2 cellular contexts compared by ENCODE assay signal in the genomic region with DNA sequence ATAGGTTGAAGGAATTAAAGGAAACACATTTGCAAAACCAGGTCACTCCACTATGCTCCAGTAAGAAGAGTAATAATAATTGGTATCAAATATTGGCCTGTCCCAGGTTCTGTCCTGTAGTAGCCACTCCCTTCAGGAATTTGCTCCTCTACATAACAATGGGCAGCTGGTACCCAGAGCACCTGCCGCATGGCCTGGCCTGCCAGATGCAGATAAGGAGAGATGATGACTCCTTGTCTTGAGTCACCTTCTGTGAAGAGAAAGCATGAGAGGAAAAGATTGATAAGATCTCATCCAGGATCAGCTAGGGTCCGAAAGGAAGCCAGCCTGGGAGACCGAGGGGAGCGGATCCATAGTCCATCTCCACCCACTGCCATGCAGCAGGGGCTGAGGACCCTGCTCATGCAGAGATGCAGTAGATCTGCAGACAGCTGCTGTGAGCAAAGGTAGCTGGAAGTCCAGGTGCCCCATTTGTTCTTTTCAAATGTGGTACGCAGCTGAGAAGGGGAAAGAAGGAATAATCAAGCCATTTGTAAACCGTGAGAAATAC.
TF ChIP-seq lines count a peak whose summit lies in the region.

No MANE protein-coding gene starts in this region.

TF ChIP-seq in K562, 482 proteins besides CTCF, POLR2A, EP300 and RAD21:
- TF ChIP-seq PHTF2 (CRISPR knock-in tag; IDR thresholded peaks at IDR 0.05) (no peak), PCBP1 (IDR thresholded peaks at IDR 0.05; ENCODE audit: low read depth, low read length, poor library complexity, severe bottlenecking) (no peak), MAZ (CRISPR knock-in tag; conservative IDR thresholded peaks at IDR 0.05 in 1 of 2, IDR thresholded peaks at IDR 0.05 in 1 of 2) (no peak), CBX3 (IDR thresholded peaks at IDR 0.05; ENCODE audit: borderline replicate concordance in 1 of 2, low read length in 2 of 2) (no peak), NCOR1 (IDR thresholded peaks at IDR 0.05) (no peak), GTF2F1 (IDR thresholded peaks at IDR 0.05; ENCODE audit: low read depth, low read length) (no peak), CTBP1 (IDR thresholded peaks at IDR 0.05; ENCODE audit: borderline replicate concordance) (peak; percentile 75), CBFA2T3 (IDR thresholded peaks at IDR 0.05) (peak; percentile 64), ZNF311 (CRISPR knock-in tag; IDR thresholded peaks at IDR 0.05) (no peak), CBFA2T2 (conservative IDR thresholded peaks at IDR 0.05) (peak; percentile 53), MCM5 (IDR thresholded peaks at IDR 0.05; ENCODE audit: low read depth) (no peak), NEUROD1 (IDR thresholded peaks at IDR 0.05; ENCODE audit: borderline replicate concordance, low read depth, low read length, partially characterized antibody) (no peak), DPF2 (IDR thresholded peaks at IDR 0.05) (no peak), SMARCE1 (IDR thresholded peaks at IDR 0.05) (no peak), MYBL2 (IDR thresholded peaks at IDR 0.05; ENCODE audit: low read depth) (no peak), MYBL2 (CRISPR knock-in tag; IDR thresholded peaks at IDR 0.05; ENCODE audit: borderline replicate concordance) (no peak), MEF2D (tag; conservative IDR thresholded peaks at IDR 0.05; ENCODE audit: low read depth) (no peak), POLR2B (IDR thresholded peaks at IDR 0.05; ENCODE audit: low read depth, partially characterized antibody) (no peak), EGR1 (conservative IDR thresholded peaks at IDR 0.05) (no peak), FIP1L1 (IDR thresholded peaks at IDR 0.05; ENCODE audit: low read depth, low read length, poor library complexity, severe bottlenecking) (no peak), ZNF830 (CRISPR knock-in tag; IDR thresholded peaks at IDR 0.05) (no peak), SOX6 (IDR thresholded peaks at IDR 0.05) (peak; percentile 47; the same call in 1 of the 2 replicates)
- TF ChIP-seq, protein P1, sequence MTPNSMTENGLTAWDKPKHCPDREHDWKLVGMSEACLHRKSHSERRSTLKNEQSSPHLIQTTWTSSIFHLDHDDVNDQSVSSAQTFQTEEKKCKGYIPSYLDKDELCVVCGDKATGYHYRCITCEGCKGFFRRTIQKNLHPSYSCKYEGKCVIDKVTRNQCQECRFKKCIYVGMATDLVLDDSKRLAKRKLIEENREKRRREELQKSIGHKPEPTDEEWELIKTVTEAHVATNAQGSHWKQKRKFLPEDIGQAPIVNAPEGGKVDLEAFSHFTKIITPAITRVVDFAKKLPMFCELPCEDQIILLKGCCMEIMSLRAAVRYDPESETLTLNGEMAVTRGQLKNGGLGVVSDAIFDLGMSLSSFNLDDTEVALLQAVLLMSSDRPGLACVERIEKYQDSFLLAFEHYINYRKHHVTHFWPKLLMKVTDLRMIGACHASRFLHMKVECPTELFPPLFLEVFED (CRISPR knock-in tag; conservative IDR thresholded peaks at IDR 0.05), result no peak
- TF ChIP-seq, protein P2, sequence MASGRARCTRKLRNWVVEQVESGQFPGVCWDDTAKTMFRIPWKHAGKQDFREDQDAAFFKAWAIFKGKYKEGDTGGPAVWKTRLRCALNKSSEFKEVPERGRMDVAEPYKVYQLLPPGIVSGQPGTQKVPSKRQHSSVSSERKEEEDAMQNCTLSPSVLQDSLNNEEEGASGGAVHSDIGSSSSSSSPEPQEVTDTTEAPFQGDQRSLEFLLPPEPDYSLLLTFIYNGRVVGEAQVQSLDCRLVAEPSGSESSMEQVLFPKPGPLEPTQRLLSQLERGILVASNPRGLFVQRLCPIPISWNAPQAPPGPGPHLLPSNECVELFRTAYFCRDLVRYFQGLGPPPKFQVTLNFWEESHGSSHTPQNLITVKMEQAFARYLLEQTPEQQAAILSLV (tag; IDR thresholded peaks at IDR 0.05), result no peak
- TF ChIP-seq, protein P3, sequence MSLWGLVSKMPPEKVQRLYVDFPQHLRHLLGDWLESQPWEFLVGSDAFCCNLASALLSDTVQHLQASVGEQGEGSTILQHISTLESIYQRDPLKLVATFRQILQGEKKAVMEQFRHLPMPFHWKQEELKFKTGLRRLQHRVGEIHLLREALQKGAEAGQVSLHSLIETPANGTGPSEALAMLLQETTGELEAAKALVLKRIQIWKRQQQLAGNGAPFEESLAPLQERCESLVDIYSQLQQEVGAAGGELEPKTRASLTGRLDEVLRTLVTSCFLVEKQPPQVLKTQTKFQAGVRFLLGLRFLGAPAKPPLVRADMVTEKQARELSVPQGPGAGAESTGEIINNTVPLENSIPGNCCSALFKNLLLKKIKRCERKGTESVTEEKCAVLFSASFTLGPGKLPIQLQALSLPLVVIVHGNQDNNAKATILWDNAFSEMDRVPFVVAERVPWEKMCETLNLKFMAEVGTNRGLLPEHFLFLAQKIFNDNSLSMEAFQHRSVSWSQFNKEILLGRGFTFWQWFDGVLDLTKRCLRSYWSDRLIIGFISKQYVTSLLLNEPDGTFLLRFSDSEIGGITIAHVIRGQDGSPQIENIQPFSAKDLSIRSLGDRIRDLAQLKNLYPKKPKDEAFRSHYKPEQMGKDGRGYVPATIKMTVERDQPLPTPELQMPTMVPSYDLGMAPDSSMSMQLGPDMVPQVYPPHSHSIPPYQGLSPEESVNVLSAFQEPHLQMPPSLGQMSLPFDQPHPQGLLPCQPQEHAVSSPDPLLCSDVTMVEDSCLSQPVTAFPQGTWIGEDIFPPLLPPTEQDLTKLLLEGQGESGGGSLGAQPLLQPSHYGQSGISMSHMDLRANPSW (CRISPR knock-in tag; IDR thresholded peaks at IDR 0.05), result no peak
- TF ChIP-seq, protein P4, sequence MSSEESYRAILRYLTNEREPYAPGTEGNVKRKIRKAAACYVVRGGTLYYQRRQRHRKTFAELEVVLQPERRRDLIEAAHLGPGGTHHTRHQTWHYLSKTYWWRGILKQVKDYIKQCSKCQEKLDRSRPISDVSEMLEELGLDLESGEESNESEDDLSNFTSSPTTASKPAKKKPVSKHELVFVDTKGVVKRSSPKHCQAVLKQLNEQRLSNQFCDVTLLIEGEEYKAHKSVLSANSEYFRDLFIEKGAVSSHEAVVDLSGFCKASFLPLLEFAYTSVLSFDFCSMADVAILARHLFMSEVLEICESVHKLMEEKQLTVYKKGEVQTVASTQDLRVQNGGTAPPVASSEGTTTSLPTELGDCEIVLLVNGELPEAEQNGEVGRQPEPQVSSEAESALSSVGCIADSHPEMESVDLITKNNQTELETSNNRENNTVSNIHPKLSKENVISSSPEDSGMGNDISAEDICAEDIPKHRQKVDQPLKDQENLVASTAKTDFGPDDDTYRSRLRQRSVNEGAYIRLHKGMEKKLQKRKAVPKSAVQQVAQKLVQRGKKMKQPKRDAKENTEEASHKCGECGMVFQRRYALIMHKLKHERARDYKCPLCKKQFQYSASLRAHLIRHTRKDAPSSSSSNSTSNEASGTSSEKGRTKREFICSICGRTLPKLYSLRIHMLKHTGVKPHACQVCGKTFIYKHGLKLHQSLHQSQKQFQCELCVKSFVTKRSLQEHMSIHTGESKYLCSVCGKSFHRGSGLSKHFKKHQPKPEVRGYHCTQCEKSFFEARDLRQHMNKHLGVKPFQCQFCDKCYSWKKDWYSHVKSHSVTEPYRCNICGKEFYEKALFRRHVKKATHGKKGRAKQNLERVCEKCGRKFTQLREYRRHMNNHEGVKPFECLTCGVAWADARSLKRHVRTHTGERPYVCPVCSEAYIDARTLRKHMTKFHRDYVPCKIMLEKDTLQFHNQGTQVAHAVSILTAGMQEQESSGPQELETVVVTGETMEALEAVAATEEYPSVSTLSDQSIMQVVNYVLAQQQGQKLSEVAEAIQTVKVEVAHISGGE (CRISPR knock-in tag; IDR thresholded peaks at IDR 0.05), result no peak

TF ChIP-seq in HEK293T, 16 proteins besides CTCF, POLR2A, EP300 and RAD21:
- no peak for TF ChIP-seq SUZ12 (IDR thresholded peaks at IDR 0.05)
- no peak for TF ChIP-seq FOXA1 (IDR thresholded peaks at IDR 0.05)
- no peak for TF ChIP-seq ARNT (IDR thresholded peaks at IDR 0.05)
- TF ChIP-seq SP1 (IDR thresholded peaks at IDR 0.05), result no peak
- no peak for TF ChIP-seq BHLHE40 (IDR thresholded peaks at IDR 0.05; ENCODE audit: borderline replicate concordance)
- TF ChIP-seq TARDBP (IDR thresholded peaks at IDR 0.05), result no peak
- TF ChIP-seq L3MBTL2 (conservative IDR thresholded peaks at IDR 0.05), result no peak
- TF ChIP-seq CTBP1 (IDR thresholded peaks at IDR 0.05; ENCODE audit: borderline replicate concordance), result no peak
- TF ChIP-seq LEF1 (IDR thresholded peaks at IDR 0.05; ENCODE audit: borderline replicate concordance), result no peak
- no peak for TF ChIP-seq HDGF (IDR thresholded peaks at IDR 0.05; ENCODE audit: borderline replicate concordance)
- TF ChIP-seq, protein P5, sequence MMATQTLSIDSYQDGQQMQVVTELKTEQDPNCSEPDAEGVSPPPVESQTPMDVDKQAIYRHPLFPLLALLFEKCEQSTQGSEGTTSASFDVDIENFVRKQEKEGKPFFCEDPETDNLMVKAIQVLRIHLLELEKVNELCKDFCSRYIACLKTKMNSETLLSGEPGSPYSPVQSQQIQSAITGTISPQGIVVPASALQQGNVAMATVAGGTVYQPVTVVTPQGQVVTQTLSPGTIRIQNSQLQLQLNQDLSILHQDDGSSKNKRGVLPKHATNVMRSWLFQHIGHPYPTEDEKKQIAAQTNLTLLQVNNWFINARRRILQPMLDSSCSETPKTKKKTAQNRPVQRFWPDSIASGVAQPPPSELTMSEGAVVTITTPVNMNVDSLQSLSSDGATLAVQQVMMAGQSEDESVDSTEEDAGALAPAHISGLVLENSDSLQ (IDR thresholded peaks at IDR 0.05), result no peak
- no peak for TF ChIP-seq FOXM1 (IDR thresholded peaks at IDR 0.05; ENCODE audit: borderline replicate concordance)
- TF ChIP-seq FOXK2 (IDR thresholded peaks at IDR 0.05), result no peak
- no peak for TF ChIP-seq NFRKB (IDR thresholded peaks at IDR 0.05)
- no peak for TF ChIP-seq ZNF384 (IDR thresholded peaks at IDR 0.05)
TF ChIP-seq in HEK293T: peak in this region for 0.
